In genomic region chr2:185375731-185376130, GRCh38 we compare ENCODE assay signal across 10 cellular contexts.
"Had no signal": no experiment of that assay in that cellular context is flagged by ENCODE, and none has a peak within 500 bp of the region (broad histone marks: within the 10 kb centered on the region; RNA-seq: fewer than 3 reads in every experiment).

No MANE protein-coding gene starts in this region.

- ATAC-seq: HCT116 had no signal

- H3K4me3 ChIP-seq: GM23248, HAP-1 had no signal

- H3K9ac ChIP-seq: GM23248, KMS-11 had no signal

- H3K27ac ChIP-seq: GM23248, HL-60, KMS-11 had no signal

- H3K36me3 ChIP-seq: HAP-1 had no signal

- DNase-seq: GM23248, GOT3, H7, HFFc6, KBM-7 had no signal

- H3K9me3 ChIP-seq: HAP-1 had no signal

- H3K4me2 ChIP-seq: KMS-11 had no signal

- FAIRE-seq: HTR-8/SVneo had no signal

- H2AFZ ChIP-seq: GM23248 had no signal
